13 cellular contexts compared by ENCODE assay signal in genomic region chr19:48975947-48976847, GRCh38. TPM values are rescaled to one million over a fixed set of nuclear protein-coding genes. Genes with fewer than 3 reads are reported as not detected.
DNase-seq lines count a peak whose midpoint lies in the region; ATAC-seq and TF ChIP-seq lines count a peak whose summit lies in the region.
"Had no signal": no experiment of that assay in that cellular context is flagged by ENCODE, and none has a peak within 500 bp of the region (broad histone marks: within the 10 kb centered on the region; RNA-seq: fewer than 3 reads in every experiment).

No MANE protein-coding gene starts in this region.

- H3K9me3 Mint-ChIP-seq in activated naive CD8-positive, alpha-beta T cell treated with anti-CD3 and anti-CD28 coated beads for 36 hours: no peaks in the 10 kb centered on the region
- H3K9me3 Mint-ChIP-seq in activated naive CD8-positive, alpha-beta T cell treated with anti-CD3 and anti-CD28 coated beads, Interleukin-2, amount 50 U/mL, for 24 hours: no peaks in the 10 kb centered on the region
- H3K9me3 Mint-ChIP-seq in chondrocyte (ENCODE audit: low read depth): no peaks in the 10 kb centered on the region
- H3K9me3 Mint-ChIP-seq: activated T-helper 1 cell treated with anti-CD3 and anti-CD28 coated beads, Interleukin-12 subunit alpha, Interleukin-12 subunit beta, Interleukin-2, Interleukin-4 antibody, amounts not matched to agents 30 ng/mL and 10 ng/mL and 1 ng/mL, durations not matched to agents 14 hours and 24 hours and 36 hours had no signal

- no peak for TF ChIP-seq POLR2A in testis (IDR thresholded peaks at IDR 0.05)

- no peak overlapping the region for H3K27ac Mint-ChIP-seq in activated naive CD8-positive, alpha-beta T cell treated with anti-CD3 and anti-CD28 coated beads for 36 hours
- no peak overlapping the region for H3K27ac Mint-ChIP-seq in activated naive CD8-positive, alpha-beta T cell treated with anti-CD3 and anti-CD28 coated beads, Interleukin-2, amount 50 U/mL, for 24 hours
- H3K27ac Mint-ChIP-seq in chondrocyte (ENCODE audit: unreplicated experiment): no peak overlapping the region
- H3K27ac Mint-ChIP-seq: activated T-helper 1 cell treated with anti-CD3 and anti-CD28 coated beads, Interleukin-12 subunit alpha, Interleukin-12 subunit beta, Interleukin-2, Interleukin-4 antibody, amounts not matched to agents 30 ng/mL and 10 ng/mL and 1 ng/mL, durations not matched to agents 14 hours and 24 hours and 36 hours had no signal

- H3K4me2 ChIP-seq in OCI-LY7 (ENCODE audit: low read length): no peak overlapping the region

- H3K36me3 Mint-ChIP-seq in activated naive CD8-positive, alpha-beta T cell treated with anti-CD3 and anti-CD28 coated beads for 36 hours: peaks cover 24% of the 10 kb centered on the region
- peaks cover 29% of the 10 kb centered on the region for H3K36me3 Mint-ChIP-seq in activated naive CD8-positive, alpha-beta T cell treated with anti-CD3 and anti-CD28 coated beads, Interleukin-2, amount 50 U/mL, for 24 hours (ENCODE audit: low read depth)
- H3K36me3 Mint-ChIP-seq in chondrocyte (ENCODE audit: low read depth): peaks cover 17% of the 10 kb centered on the region

- H3K27me3 ChIP-seq in testis: no peaks in the 10 kb centered on the region

- H3K9me3 ChIP-seq in OCI-LY7 (ENCODE audit: low read length): no peaks in the 10 kb centered on the region
- H3K9me3 ChIP-seq in testis: no peaks in the 10 kb centered on the region

- intact Hi-C loops in OCI-LY7 (cut with micrococcal nuclease; ENCODE audit: unreplicated experiment) (no loop called here), testis (cut with DNase I; ENCODE audit: low total_unique reads) (loop anchor here (10.0 kb wide), 1 partner anchor 181 kb away; no protein-coding TSS in a partner anchor)

- no peaks in the 10 kb centered on the region for H3K27me3 Mint-ChIP-seq in activated naive CD8-positive, alpha-beta T cell treated with anti-CD3 and anti-CD28 coated beads for 36 hours
- H3K27me3 Mint-ChIP-seq in activated naive CD8-positive, alpha-beta T cell treated with anti-CD3 and anti-CD28 coated beads, Interleukin-2, amount 50 U/mL, for 24 hours: no peaks in the 10 kb centered on the region
- H3K27me3 Mint-ChIP-seq in chondrocyte (ENCODE audit: low read depth): no peaks in the 10 kb centered on the region

- H3K27ac ChIP-seq in OCI-LY7 (ENCODE audit: low read depth, low read length, poor library complexity, severe bottlenecking): no peak overlapping the region
- no peak overlapping the region for H3K27ac ChIP-seq in testis

- no peak overlapping the region for H3K4me3 Mint-ChIP-seq in activated naive CD8-positive, alpha-beta T cell treated with anti-CD3 and anti-CD28 coated beads for 36 hours
- H3K4me3 Mint-ChIP-seq in activated naive CD8-positive, alpha-beta T cell treated with anti-CD3 and anti-CD28 coated beads, Interleukin-2, amount 50 U/mL, for 24 hours: no peak overlapping the region
- H3K4me3 Mint-ChIP-seq in chondrocyte (ENCODE audit: unreplicated experiment): no peak overlapping the region
- H3K4me3 Mint-ChIP-seq: activated T-helper 1 cell treated with anti-CD3 and anti-CD28 coated beads, Interleukin-12 subunit alpha, Interleukin-12 subunit beta, Interleukin-2, Interleukin-4 antibody, amounts not matched to agents 30 ng/mL and 10 ng/mL and 1 ng/mL, durations not matched to agents 14 hours and 24 hours and 36 hours had no signal

- peaks cover 5% of the 10 kb centered on the region for H3K4me1 Mint-ChIP-seq in activated naive CD8-positive, alpha-beta T cell treated with anti-CD3 and anti-CD28 coated beads for 36 hours
- H3K4me1 Mint-ChIP-seq in activated naive CD8-positive, alpha-beta T cell treated with anti-CD3 and anti-CD28 coated beads, Interleukin-2, amount 50 U/mL, for 24 hours: peaks cover 22% of the 10 kb centered on the region
- peaks cover 21% of the 10 kb centered on the region for H3K4me1 Mint-ChIP-seq in chondrocyte (ENCODE audit: low read depth)

- H3K4me3 ChIP-seq in OCI-LY7 (ENCODE audit: low read depth, low read length, poor library complexity, severe bottlenecking) (no peak overlapping the region), testis (no peak overlapping the region)

- 91% methylated on average over 13 of the region's 13 CpGs for WGBS in testis, 2 donors

- BruUV-seq in OCI-LY7 (replicated peaks; lab: Mats Ljungman, UMichigan): no TSS peak

- ATAC-seq in activated naive CD8-positive, alpha-beta T cell treated with anti-CD3 and anti-CD28 coated beads, Interleukin-2, amount 50 U/mL, for 24 hours: no peak
- no peak for ATAC-seq in GM19397 (IDR thresholded peaks at IDR 0.05; ENCODE audit: unreplicated experiment)

- H3K9me2 ChIP-seq in OCI-LY7 (ENCODE audit: insufficient read depth, low read length): no peaks in the 10 kb centered on the region

- H3K4me1 ChIP-seq in OCI-LY7 (ENCODE audit: insufficient read depth, low read length, poor library complexity, severe bottlenecking): peaks cover 2% of the 10 kb centered on the region
- no peaks in the 10 kb centered on the region for H3K4me1 ChIP-seq in testis

- H2AFZ ChIP-seq in OCI-LY7 (ENCODE audit: low read length): no peak overlapping the region

- no peak for TF ChIP-seq CTCF in OCI-LY7 (conservative IDR thresholded peaks at IDR 0.05; ENCODE audit: low read length)
- peak; percentile 27 for TF ChIP-seq CTCF in chondrocyte (IDR thresholded peaks at IDR 0.05)
- TF ChIP-seq CTCF in testis (IDR thresholded peaks at IDR 0.05): peak in 1 of 3 experiments; percentile 6

- CTCF ChIA-PET in OCI-LY7 (lab: Charles Lee; ENCODE audit: unreplicated experiment): no interaction called here

- POLR2A ChIA-PET in OCI-LY7 (lab: Charles Lee): interaction anchor here (0.6 to 1.0 kb wide), 5 partner anchors 14 to 594 kb away, joined by 3 read pairs; no protein-coding TSS in a partner anchor

- peaks cover 14% of the 10 kb centered on the region for H3K36me3 ChIP-seq in OCI-LY7 (ENCODE audit: insufficient read depth, low read length)
- H3K36me3 ChIP-seq in testis (ENCODE audit: low read depth, missing control alignments): no peaks in the 10 kb centered on the region

- H3K79me2 ChIP-seq in OCI-LY7 (ENCODE audit: insufficient read depth, low read depth, low read length): no peaks in the 10 kb centered on the region

- no peaks in the 10 kb centered on the region for H4K20me1 ChIP-seq in OCI-LY7 (ENCODE audit: insufficient read depth, low read length)

- DNase-seq in activated naive CD8-positive, alpha-beta T cell treated with anti-CD3 and anti-CD28 coated beads for 36 hours: peak; percentile 53
- no peak for DNase-seq in activated naive CD8-positive, alpha-beta T cell treated with anti-CD3 and anti-CD28 coated beads, Interleukin-2, amount 50 U/mL, for 24 hours
- DNase-seq in OCI-LY7 (ENCODE audit: low spot score) (peak; percentile 70), chondrocyte (ENCODE audit: low spot score) (no peak), testis (peak; percentile 72), NK-92 (lab: John Stamatoyannopoulos, UW; ENCODE audit: unreplicated experiment) (no peak), SW480 (ENCODE audit: low spot score) (no peak)
- DNase-seq: GF-D8; NCI-H510A; occipital lobe; stimulated activated CD8-positive, alpha-beta memory T cell treated with anti-CD3 and anti-CD28 coated beads, Interleukin-4, amount 100 ng/mL, for 48 hours had no signal

RNA-seq across cellular contexts. Expression of gene FTL, which starts 11.1 kb away (rescaled TPM):
- 1,000 to 10,000 TPM; 1,137 to 1,177 TPM for total RNA-seq in activated naive CD8-positive, alpha-beta T cell treated with anti-CD3 and anti-CD28 coated beads for 36 hours
- total RNA-seq in OCI-LY7 (2014; rRNA removed; shearing (Covaris generic)): 562 and 602 TPM in 2 replicates
- total RNA-seq in OCI-LY7 (2022): 438 and 467 TPM in 2 replicates
- total RNA-seq in chondrocyte: 1,722 to 4,533 TPM (median 1,892 TPM) in 3 replicates
- total RNA-seq in testis: 100 to 1,000 TPM; 746 to 935 TPM
- 1,424 TPM for polyA plus RNA-seq in testis (ENCODE audit: insufficient read depth, low read depth, low replicate concordance)

RNA-seq across cellular contexts. Expression of gene GYS1, which starts 16.9 kb away (rescaled TPM):
- total RNA-seq in activated naive CD8-positive, alpha-beta T cell treated with anti-CD3 and anti-CD28 coated beads for 36 hours: 10 to 100 TPM; 48.9 to 57.6 TPM
- total RNA-seq in OCI-LY7 (2014; rRNA removed; shearing (Covaris generic)): 12.5 and 20.0 TPM in 2 replicates
- total RNA-seq in OCI-LY7 (2022): 28.9 and 29.9 TPM in 2 replicates
- total RNA-seq in chondrocyte: 43.4 to 51.1 TPM (median 49.1 TPM) in 3 replicates
- 10 to 100 TPM; 21.1 to 23.6 TPM for total RNA-seq in testis
- polyA plus RNA-seq in testis (ENCODE audit: insufficient read depth, low read depth, low replicate concordance): 13.8 TPM

RNA-seq across cellular contexts. Expression of gene RUVBL2, which starts 17.5 kb away (rescaled TPM):
- total RNA-seq in activated naive CD8-positive, alpha-beta T cell treated with anti-CD3 and anti-CD28 coated beads for 36 hours: 100 to 1,000 TPM; 187 to 189 TPM
- total RNA-seq in OCI-LY7 (2014; rRNA removed; shearing (Covaris generic)): 265 and 272 TPM in 2 replicates
- total RNA-seq in OCI-LY7 (2022) (125 and 146 TPM in 2 replicates), chondrocyte (45.3 to 72.5 TPM (median 47.7 TPM) in 3 replicates), testis (100 to 1,000 TPM; 299 to 395 TPM)
- 528 TPM for polyA plus RNA-seq in testis (ENCODE audit: insufficient read depth, low read depth, low replicate concordance)

RNA-seq across cellular contexts. Expression of gene BAX, which starts 21.5 kb away (rescaled TPM):
- 100 to 1,000 TPM; 191 TPM for total RNA-seq in activated naive CD8-positive, alpha-beta T cell treated with anti-CD3 and anti-CD28 coated beads for 36 hours
- 94.9 and 95.2 TPM in 2 replicates for total RNA-seq in OCI-LY7 (2014; rRNA removed; shearing (Covaris generic))
- total RNA-seq in OCI-LY7 (2022) (83.9 and 93.7 TPM in 2 replicates), chondrocyte (161 to 167 TPM (median 165 TPM) in 3 replicates), testis (10 to 100 TPM; 50.1 to 52.1 TPM)
- 48.7 TPM for polyA plus RNA-seq in testis (ENCODE audit: insufficient read depth, low read depth, low replicate concordance)

RNA-seq across cellular contexts. Expression of gene LHB, which starts 40.7 kb away (rescaled TPM):
- total RNA-seq in activated naive CD8-positive, alpha-beta T cell treated with anti-CD3 and anti-CD28 coated beads for 36 hours: not detected
- total RNA-seq in OCI-LY7 (2014; rRNA removed; shearing (Covaris generic)): 1.1 TPM in 1 of 2 replicates, not detected in the other
- total RNA-seq in OCI-LY7 (2022) (not detected in 2 replicates), chondrocyte (not detected in 3 replicates), testis (10 to 100 TPM in 1 of 2 donors, 1 to 10 TPM in 1; 5.5 to 13.9 TPM)
- 4.4 TPM for polyA plus RNA-seq in testis (ENCODE audit: insufficient read depth, low read depth, low replicate concordance)
- total RNA-seq: activated T-helper 1 cell treated with anti-CD3 and anti-CD28 coated beads, Interleukin-12 subunit alpha, Interleukin-12 subunit beta, Interleukin-2, Interleukin-4 antibody, amounts not matched to agents 30 ng/mL and 10 ng/mL and 1 ng/mL, durations not matched to agents 14 hours and 24 hours and 36 hours; occipital lobe had no signal

Comparison
In these comparisons a context has a peak if more than half of its experiments do, and no peak if none do; other contexts are left out.
1. DNase-seq: peak in activated naive CD8-positive, alpha-beta T cell treated with anti-CD3 and anti-CD28 coated beads for 36 hours (single experiment), OCI-LY7 (single experiment) and testis (single experiment); none in activated naive CD8-positive, alpha-beta T cell treated with anti-CD3 and anti-CD28 coated beads, Interleukin-2, amount 50 U/mL, for 24 hours (single experiment), chondrocyte (single experiment), NK-92 (single experiment) and SW480 (single experiment).